8 cellular contexts compared by ENCODE assay signal in the genomic region with DNA sequence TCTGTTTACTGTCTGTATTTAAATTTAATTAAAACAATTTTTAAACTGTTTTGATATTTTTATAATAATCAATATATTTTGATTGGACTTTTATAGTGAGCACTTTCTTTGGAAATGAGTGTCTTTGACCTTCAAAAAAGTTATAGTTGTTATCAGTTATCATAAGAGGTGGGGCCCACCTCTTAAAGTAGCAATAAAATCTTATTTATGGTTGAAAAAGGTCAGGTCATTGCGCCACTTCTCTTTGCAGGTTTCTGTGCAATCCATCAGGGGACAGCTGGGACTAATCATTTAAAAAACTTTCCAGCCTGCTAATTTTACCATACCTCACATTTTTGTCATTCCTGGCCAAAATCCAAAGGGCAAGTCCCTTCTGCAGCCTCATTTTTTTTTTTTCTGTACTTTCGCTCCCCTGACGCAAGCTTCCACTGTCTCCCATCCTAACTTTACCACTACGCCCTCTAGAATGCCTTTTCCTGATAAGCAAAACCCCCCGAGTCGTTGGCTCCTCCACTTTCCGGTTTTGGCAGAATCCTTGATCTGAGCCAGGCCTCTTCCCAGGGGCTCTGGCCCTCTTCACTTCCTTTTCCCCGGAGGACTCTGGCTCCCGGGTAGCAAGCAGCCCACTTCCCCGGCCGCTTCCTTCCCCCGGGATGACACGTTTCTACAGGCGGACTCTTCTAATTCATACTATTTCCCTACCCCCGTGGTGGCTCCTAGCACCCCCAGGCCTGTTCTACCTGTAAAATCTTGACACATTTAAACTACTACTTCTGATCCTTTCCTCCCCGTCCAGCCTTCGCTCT. TPM values are rescaled to one million over a fixed set of nuclear protein-coding genes. Genes with fewer than 3 reads are reported as not detected.
DNase-seq lines count a peak whose midpoint lies in the region; ATAC-seq and TF ChIP-seq lines count a peak whose summit lies in the region.

No MANE protein-coding gene starts in this region.

- H4K20me1 ChIP-seq in BLaER1 treated with 17β-estradiol and CSF1 and Interleukin-3, amounts not matched to agents 10 nM and 100 nM, result peaks cover 0 to 13% (median 4%) of the 10 kb centered on the region in 11 experiments; a peak in 6 of 22 replicates

- H3K4me2 ChIP-seq in BLaER1 treated with 17β-estradiol and CSF1 and Interleukin-3, amounts not matched to agents 10 nM and 100 nM, result peak overlapping the region; percentile 74 to 97 (median 88)

- H3K4me3 ChIP-seq in BLaER1 treated with 17β-estradiol and CSF1 and Interleukin-3, amounts not matched to agents 10 nM and 100 nM, result peak overlapping the region; percentile 68 to 90 (median 79)
- H3K4me3 ChIP-seq in NB4 (ENCODE audit: low read depth, low read length) (peak overlapping the region; percentile 86), fibroblast of pulmonary artery (replicated peaks; ENCODE audit: low read depth, low read length) (peak overlapping the region; percentile 84)

- peaks cover 10% of the 10 kb centered on the region for H3K36me3 Mint-ChIP-seq in activated B cell treated with CpG ODN at 0.5 μM for 24 hours (ENCODE audit: low read depth)
- H3K36me3 Mint-ChIP-seq in natural killer cell treated with Interleukin-12 subunit alpha and Interleukin-12 subunit beta and Interleukin-15 and Interleukin-18, amount 100 ng/mL, for 72 hours, result no peaks in the 10 kb centered on the region

- peak overlapping the region; percentile 96 for H3K4me3 Mint-ChIP-seq in activated B cell treated with CpG ODN at 0.5 μM for 24 hours
- peak overlapping the region; percentile 99 for H3K4me3 Mint-ChIP-seq in natural killer cell treated with Interleukin-12 subunit alpha and Interleukin-12 subunit beta and Interleukin-15 and Interleukin-18, amount 100 ng/mL, for 72 hours

- no peak for TF ChIP-seq POLR2A in NB4 (IDR thresholded peaks at IDR 0.05; ENCODE audit: extremely low read depth, insufficient read length)

- peak overlapping the region; percentile 97 for H3K27ac Mint-ChIP-seq in activated B cell treated with CpG ODN at 0.5 μM for 24 hours
- peak overlapping the region; percentile 91 for H3K27ac Mint-ChIP-seq in natural killer cell treated with Interleukin-12 subunit alpha and Interleukin-12 subunit beta and Interleukin-15 and Interleukin-18, amount 100 ng/mL, for 72 hours

- H3K9me3 ChIP-seq in BLaER1 treated with 17β-estradiol and CSF1 and Interleukin-3, amounts not matched to agents 10 nM and 100 nM (replicated peaks in 1 of 11), result peaks cover 0 to 28% (median 17%) of the 10 kb centered on the region in 11 experiments; a peak in 17 of 22 replicates

- peaks cover 24 to 55% (median 37%) of the 10 kb centered on the region in 10 experiments for H3K4me1 ChIP-seq in BLaER1 treated with 17β-estradiol and CSF1 and Interleukin-3, amounts not matched to agents 10 nM and 100 nM

- CTCF ChIA-PET in activated B cell treated with CpG ODN at 0.5 μM for 24 hours (lab: Charles Lee), result interaction anchor here (0.6 kb wide), 1 partner anchor 10 kb away, joined by 3 read pairs; no protein-coding TSS in a partner anchor

- intact Hi-C loops in activated B cell treated with CpG ODN at 0.5 μM for 24 hours (cut with micrococcal nuclease), result loop anchor here (1.0 to 5.0 kb wide), 12 partner anchors 35 to 1038 kb away; partner anchors contain the start of genes AFG3L2, CEP192, CEP76 and FAM210A

- H3K36me3 ChIP-seq in BLaER1 treated with 17β-estradiol and CSF1 and Interleukin-3, amounts not matched to agents 10 nM and 100 nM, result peaks cover 0 to 31% (median 26%) of the 10 kb centered on the region in 11 experiments; a peak in 18 of 22 replicates

- H3K27me3 ChIP-seq in BLaER1 treated with 17β-estradiol and CSF1 and Interleukin-3, amounts not matched to agents 10 nM and 100 nM, result no peaks in the 10 kb centered on the region

- peak overlapping the region; percentile 67 to 89 (median 81) for H3K9ac ChIP-seq in BLaER1 treated with 17β-estradiol and CSF1 and Interleukin-3, amounts not matched to agents 10 nM and 100 nM

- DNase-seq in NB4 (ENCODE audit: low read depth) (peak; percentile 64), activated B cell treated with CpG ODN at 0.5 μM for 24 hours (no peak), fibroblast of pulmonary artery (ENCODE audit: low read depth) (peak; percentile 97)
- DNase-seq in natural killer cell treated with Interleukin-12 subunit alpha and Interleukin-12 subunit beta and Interleukin-15 and Interleukin-18, amount 100 ng/mL, for 72 hours (ENCODE audit: low spot score), result no peak

- POLR2A ChIA-PET in activated B cell treated with CpG ODN at 0.5 μM for 24 hours (lab: Charles Lee), result interaction anchor here (0.6 to 2.6 kb wide), 9 partner anchors 44 to 570 kb away, joined by 4 to 43 read pairs (median 9); partner anchors contain the start of genes AFG3L2, CEP192, CEP76 and PSMG2

- no peaks in the 10 kb centered on the region for H3K9me3 Mint-ChIP-seq in activated B cell treated with CpG ODN at 0.5 μM for 24 hours
- no peaks in the 10 kb centered on the region for H3K9me3 Mint-ChIP-seq in natural killer cell treated with Interleukin-12 subunit alpha and Interleukin-12 subunit beta and Interleukin-15 and Interleukin-18, amount 100 ng/mL, for 72 hours

- ATAC-seq in GM19351 (IDR thresholded peaks at IDR 0.05; ENCODE audit: unreplicated experiment) (peak; percentile 8), activated B cell treated with CpG ODN at 0.5 μM for 24 hours (ENCODE audit: low read depth) (no peak), HG03025 (IDR thresholded peaks at IDR 0.05; ENCODE audit: low FRiP score, unreplicated experiment) (no peak), HG02973 (IDR thresholded peaks at IDR 0.05; ENCODE audit: unreplicated experiment) (no peak)
- no peak for ATAC-seq in natural killer cell treated with Interleukin-12 subunit alpha and Interleukin-12 subunit beta and Interleukin-15 and Interleukin-18, amount 100 ng/mL, for 72 hours

- peaks cover 24% of the 10 kb centered on the region for H3K4me1 Mint-ChIP-seq in activated B cell treated with CpG ODN at 0.5 μM for 24 hours
- H3K4me1 Mint-ChIP-seq in natural killer cell treated with Interleukin-12 subunit alpha and Interleukin-12 subunit beta and Interleukin-15 and Interleukin-18, amount 100 ng/mL, for 72 hours (ENCODE audit: low read depth in 2 of 2), result peaks cover 25 to 35% of the 10 kb centered on the region in 2 donors

- no peaks in the 10 kb centered on the region for H3K27me3 Mint-ChIP-seq in activated B cell treated with CpG ODN at 0.5 μM for 24 hours
- H3K27me3 Mint-ChIP-seq in natural killer cell treated with Interleukin-12 subunit alpha and Interleukin-12 subunit beta and Interleukin-15 and Interleukin-18, amount 100 ng/mL, for 72 hours, result no peaks in the 10 kb centered on the region

- H3K27ac ChIP-seq in BLaER1 treated with 17β-estradiol and CSF1 and Interleukin-3, amounts not matched to agents 10 nM and 100 nM, result peak overlapping the region; percentile 70 to 83 (median 78)

- TF ChIP-seq CTCF in NB4 (IDR thresholded peaks at IDR 0.05; ENCODE audit: low read depth, low read length), result no peak
- TF ChIP-seq CTCF in activated B cell treated with CpG ODN at 0.5 μM for 24 hours (IDR thresholded peaks at IDR 0.05), result no peak
- peak; percentile 6 for TF ChIP-seq CTCF in fibroblast of pulmonary artery (IDR thresholded peaks at IDR 0.05; ENCODE audit: low read length, missing control alignments)

RNA-seq across cellular contexts. Expression of gene SEH1L, which starts 1.1 kb away (rescaled TPM):
- 67.0 and 79.3 TPM in 2 replicates for total RNA-seq in activated B cell treated with CpG ODN at 0.5 μM for 24 hours
- total RNA-seq in natural killer cell treated with Interleukin-12 subunit alpha and Interleukin-12 subunit beta and Interleukin-15 and Interleukin-18, amount 100 ng/mL, for 72 hours, result 100 to 1,000 TPM in 1 of 2 donors, 10 to 100 TPM in 1; 67.2 to 102 TPM

RNA-seq across cellular contexts. Expression of gene CEP192, which starts 44.4 kb away (rescaled TPM):
- total RNA-seq in activated B cell treated with CpG ODN at 0.5 μM for 24 hours, result 33.6 and 34.2 TPM in 2 replicates
- total RNA-seq in natural killer cell treated with Interleukin-12 subunit alpha and Interleukin-12 subunit beta and Interleukin-15 and Interleukin-18, amount 100 ng/mL, for 72 hours, result 10 to 100 TPM; 32.2 to 49.2 TPM

Comparison
In these comparisons a context has a peak if more than half of its experiments do, and no peak if none do; other contexts are left out.
1. DNase-seq: peak in NB4 (single experiment) and fibroblast of pulmonary artery (single experiment); none in activated B cell treated with CpG ODN at 0.5 μM for 24 hours (single experiment) and natural killer cell treated with Interleukin-12 subunit alpha and Interleukin-12 subunit beta and Interleukin-15 and Interleukin-18, amount 100 ng/mL, for 72 hours (single experiment).
2. Peak in every context shown above with its lines, with median percentiles within 50 percentile points of each other: H3K4me3 ChIP-seq.